In genomic region chr4:100428051-100428450, GRCh38 we compare ENCODE assay signal across 1 cellular context.
TF ChIP-seq lines count a peak whose summit lies in the region.

No MANE protein-coding gene starts in this region.

TF ChIP-seq in HCT116, 20 proteins besides CTCF, POLR2A, EP300 and RAD21 (continued from another document):
- TF ChIP-seq, protein P1, sequence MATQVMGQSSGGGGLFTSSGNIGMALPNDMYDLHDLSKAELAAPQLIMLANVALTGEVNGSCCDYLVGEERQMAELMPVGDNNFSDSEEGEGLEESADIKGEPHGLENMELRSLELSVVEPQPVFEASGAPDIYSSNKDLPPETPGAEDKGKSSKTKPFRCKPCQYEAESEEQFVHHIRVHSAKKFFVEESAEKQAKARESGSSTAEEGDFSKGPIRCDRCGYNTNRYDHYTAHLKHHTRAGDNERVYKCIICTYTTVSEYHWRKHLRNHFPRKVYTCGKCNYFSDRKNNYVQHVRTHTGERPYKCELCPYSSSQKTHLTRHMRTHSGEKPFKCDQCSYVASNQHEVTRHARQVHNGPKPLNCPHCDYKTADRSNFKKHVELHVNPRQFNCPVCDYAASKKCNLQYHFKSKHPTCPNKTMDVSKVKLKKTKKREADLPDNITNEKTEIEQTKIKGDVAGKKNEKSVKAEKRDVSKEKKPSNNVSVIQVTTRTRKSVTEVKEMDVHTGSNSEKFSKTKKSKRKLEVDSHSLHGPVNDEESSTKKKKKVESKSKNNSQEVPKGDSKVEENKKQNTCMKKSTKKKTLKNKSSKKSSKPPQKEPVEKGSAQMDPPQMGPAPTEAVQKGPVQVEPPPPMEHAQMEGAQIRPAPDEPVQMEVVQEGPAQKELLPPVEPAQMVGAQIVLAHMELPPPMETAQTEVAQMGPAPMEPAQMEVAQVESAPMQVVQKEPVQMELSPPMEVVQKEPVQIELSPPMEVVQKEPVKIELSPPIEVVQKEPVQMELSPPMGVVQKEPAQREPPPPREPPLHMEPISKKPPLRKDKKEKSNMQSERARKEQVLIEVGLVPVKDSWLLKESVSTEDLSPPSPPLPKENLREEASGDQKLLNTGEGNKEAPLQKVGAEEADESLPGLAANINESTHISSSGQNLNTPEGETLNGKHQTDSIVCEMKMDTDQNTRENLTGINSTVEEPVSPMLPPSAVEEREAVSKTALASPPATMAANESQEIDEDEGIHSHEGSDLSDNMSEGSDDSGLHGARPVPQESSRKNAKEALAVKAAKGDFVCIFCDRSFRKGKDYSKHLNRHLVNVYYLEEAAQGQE (IDR thresholded peaks at IDR 0.05; ENCODE audit: low read depth), result no peak
- peak; percentile 50; the same call in 1 of the 2 replicates for TF ChIP-seq FOSL1 (IDR thresholded peaks at IDR 0.05; ENCODE audit: low read depth)
